10 cellular contexts compared by ENCODE assay signal in genomic region chr7:100432053-100432452, GRCh38. TPM values are rescaled to one million over a fixed set of nuclear protein-coding genes. Genes with fewer than 3 reads are reported as not detected.
DNase-seq lines count a peak whose midpoint lies in the region; ATAC-seq and TF ChIP-seq lines count a peak whose summit lies in the region.
"Had no signal": no experiment of that assay in that cellular context is flagged by ENCODE, and none has a peak within 500 bp of the region (broad histone marks: within the 10 kb centered on the region; RNA-seq: fewer than 3 reads in every experiment).

No MANE protein-coding gene starts in this region.

- TF ChIP-seq POLR2A in esophagus muscularis mucosa (IDR thresholded peaks at IDR 0.05; ENCODE audit: low read depth), result no peak
- TF ChIP-seq POLR2A in spleen (IDR thresholded peaks at IDR 0.05), result no peak

- H4K20me1 ChIP-seq in SU-DHL-6 (ENCODE audit: low read depth, low read length), result no peaks in the 10 kb centered on the region

- H3K27ac ChIP-seq in SU-DHL-6 (ENCODE audit: low read depth, low read length), result peak overlapping the region; percentile 38
- peak overlapping the region in 3 of 4 donors; percentile 96 to 100 (median 98) for H3K27ac ChIP-seq in esophagus muscularis mucosa (replicated peaks in 1 of 4)
- peak overlapping the region in 7 of 8 donors; percentile 23 to 100 (median 100) for H3K27ac ChIP-seq in spleen
- H3K27ac ChIP-seq: pancreas had no signal

- TF ChIP-seq EP300 in esophagus muscularis mucosa (IDR thresholded peaks at IDR 0.05), result no peak

- DNase-seq in activated CD4-positive, alpha-beta T cell treated with anti-CD3 and anti-CD28 coated beads, Interleukin-2, amount 10 ng/mL, durations not matched to agents 7 days and 5 days, result no peak
- DNase-seq in activated CD4-positive, alpha-beta T cell treated with anti-CD3 and anti-CD28 coated beads for 4 hours, result no peak
- DNase-seq in esophagus muscularis mucosa (ENCODE audit: extremely low spot score), result no peak
- no peak for DNase-seq in spleen
- no peak for DNase-seq in KBM-7
- DNase-seq in NCI-H524 treated with DMSO at 0.1 percent for 48 hours (lab: John Stamatoyannopoulos, UW), result no peak
- DNase-seq: NCI-H226 had no signal

- H3K27me3 ChIP-seq in SU-DHL-6 (ENCODE audit: low read length), result no peaks in the 10 kb centered on the region
- peaks cover 0 to 6% (median 0%) of the 10 kb centered on the region in 4 donors for H3K27me3 ChIP-seq in esophagus muscularis mucosa
- no peaks in the 10 kb centered on the region for H3K27me3 ChIP-seq in spleen (replicated peaks in 1 of 7)
- H3K27me3 ChIP-seq: pancreas had no signal

- POLR2A ChIA-PET in activated CD4-positive, alpha-beta T cell treated with anti-CD3 and anti-CD28 coated beads, Interleukin-2, amount 10 ng/mL, durations not matched to agents 7 days and 5 days (lab: Charles Lee), result no interaction called here

- H3K4me3 ChIP-seq in SU-DHL-6 (ENCODE audit: insufficient read depth, low read length, poor library complexity, severe bottlenecking) (no peak overlapping the region), esophagus muscularis mucosa (no peak overlapping the region), spleen (peak overlapping the region in 4 of 8 donors; percentile 77 to 97 (median 83))
- H3K4me3 ChIP-seq: pancreas had no signal

- no peaks in the 10 kb centered on the region for H3K9me2 ChIP-seq in SU-DHL-6 (replicated peaks; ENCODE audit: insufficient read depth, low read length)

- H3K27me3 Mint-ChIP-seq in activated CD4-positive, alpha-beta T cell treated with anti-CD3 and anti-CD28 coated beads, Interleukin-2, amount 10 ng/mL, durations not matched to agents 7 days and 5 days, result no peaks in the 10 kb centered on the region

- peak overlapping the region; percentile 76 for H3K4me2 ChIP-seq in SU-DHL-6 (ENCODE audit: low read depth, low read length, poor library complexity, severe bottlenecking)

- in situ Hi-C loops in KBM-7 (cut with MboI; ENCODE audit: low pct_unique_long_range_greater_than_20kb, low sequenced_read_pairs), result no loop called here

- 77% methylated on average over 4 of the region's 4 CpGs for WGBS in esophagus muscularis mucosa
- 64 to 87% (median 79%) methylated on average over 4 of the region's 4 CpGs for WGBS in spleen, 5 donors

- intact Hi-C loops in esophagus muscularis mucosa (cut with DNase I) (no loop called here), spleen (cut with DNase I; ENCODE audit: low total_unique reads) (no loop called here)

- peaks cover 64% of the 10 kb centered on the region for H3F3A ChIP-seq in SU-DHL-6 (ENCODE audit: insufficient read depth)

- peaks cover 65% of the 10 kb centered on the region for H3K36me3 Mint-ChIP-seq in activated CD4-positive, alpha-beta T cell treated with anti-CD3 and anti-CD28 coated beads, Interleukin-2, amount 10 ng/mL, durations not matched to agents 7 days and 5 days (ENCODE audit: low read depth)

- H3K9me3 ChIP-seq in SU-DHL-6 (ENCODE audit: insufficient read depth, low read length) (no peaks in the 10 kb centered on the region), esophagus muscularis mucosa (no peaks in the 10 kb centered on the region), spleen (no peaks in the 10 kb centered on the region)
- H3K9me3 ChIP-seq: pancreas had no signal

- peaks cover 70% of the 10 kb centered on the region for H3K4me1 Mint-ChIP-seq in activated CD4-positive, alpha-beta T cell treated with anti-CD3 and anti-CD28 coated beads, Interleukin-2, amount 10 ng/mL, durations not matched to agents 7 days and 5 days

- ATAC-seq in GM18517 (IDR thresholded peaks at IDR 0.05; ENCODE audit: unreplicated experiment), result no peak
- ATAC-seq: pancreas had no signal

- H3K36me3 ChIP-seq in SU-DHL-6 (ENCODE audit: low read length) (no peaks in the 10 kb centered on the region), esophagus muscularis mucosa (peaks cover 8 to 41% (median 36%) of the 10 kb centered on the region in 4 donors), spleen (peaks cover 2 to 47% (median 23%) of the 10 kb centered on the region in 6 donors)

- CTCF ChIA-PET in activated CD4-positive, alpha-beta T cell treated with anti-CD3 and anti-CD28 coated beads, Interleukin-2, amount 10 ng/mL, durations not matched to agents 7 days and 5 days (lab: Charles Lee), result interaction anchor here (0.6 kb wide), 1 partner anchor 17 kb away, joined by 4 read pairs; no protein-coding TSS in a partner anchor

- H3K4me1 ChIP-seq in esophagus muscularis mucosa, result peaks cover 34 to 72% (median 64%) of the 10 kb centered on the region in 4 donors
- H3K4me1 ChIP-seq in spleen, result peaks cover 45 to 74% (median 65%) of the 10 kb centered on the region in 6 donors

- no peak for TF ChIP-seq CTCF in SU-DHL-6 (IDR thresholded peaks at IDR 0.05; ENCODE audit: insufficient read depth, low read length, poor library complexity, severe bottlenecking)
- TF ChIP-seq CTCF in esophagus muscularis mucosa (IDR thresholded peaks at IDR 0.05), result no peak
- TF ChIP-seq CTCF in spleen (IDR thresholded peaks at IDR 0.05 in 8 of 11, conservative IDR thresholded peaks at IDR 0.05 in 3 of 11), result no peak

- H3K9me3 Mint-ChIP-seq in activated CD4-positive, alpha-beta T cell treated with anti-CD3 and anti-CD28 coated beads, Interleukin-2, amount 10 ng/mL, durations not matched to agents 7 days and 5 days, result peaks cover 5% of the 10 kb centered on the region

- peaks cover 41% of the 10 kb centered on the region for H3K79me2 ChIP-seq in SU-DHL-6 (ENCODE audit: insufficient read depth, low read length)

- H3K9ac ChIP-seq in SU-DHL-6 (ENCODE audit: low read length), result peak overlapping the region; percentile 6; the same call in 1 of the 2 replicates

- no peak overlapping the region for H2AFZ ChIP-seq in SU-DHL-6 (ENCODE audit: low read depth, low read length, severe bottlenecking)

- H3K4me3 Mint-ChIP-seq in activated CD4-positive, alpha-beta T cell treated with anti-CD3 and anti-CD28 coated beads, Interleukin-2, amount 10 ng/mL, durations not matched to agents 7 days and 5 days, result peak overlapping the region; percentile 81

- H3K27ac Mint-ChIP-seq in activated CD4-positive, alpha-beta T cell treated with anti-CD3 and anti-CD28 coated beads, Interleukin-2, amount 10 ng/mL, durations not matched to agents 7 days and 5 days, result peak overlapping the region; percentile 94

RNA-seq across cellular contexts. Expression of gene MEPCE, which starts 2.4 kb away (rescaled TPM):
- total RNA-seq in activated CD4-positive, alpha-beta T cell treated with anti-CD3 and anti-CD28 coated beads, Interleukin-2, amount 10 ng/mL, durations not matched to agents 7 days and 5 days, result 10 to 100 TPM; 49.1 to 50.5 TPM
- total RNA-seq in esophagus muscularis mucosa (10 to 100 TPM; 21.2 to 44.9 (median 40.6) TPM), spleen (10 to 100 TPM; 42.3 to 82.2 (median 67.3) TPM)
- 10 to 100 TPM; 31.4 to 56.9 (median 38.0) TPM for polyA plus RNA-seq in spleen

RNA-seq across cellular contexts. Expression of gene ZCWPW1, which starts 3.5 kb away (rescaled TPM):
- total RNA-seq in activated CD4-positive, alpha-beta T cell treated with anti-CD3 and anti-CD28 coated beads, Interleukin-2, amount 10 ng/mL, durations not matched to agents 7 days and 5 days, result 1 to 10 TPM; 2.4 to 2.7 TPM
- total RNA-seq in esophagus muscularis mucosa, result 1 to 10 TPM; 2.9 to 7.6 (median 5.8) TPM
- 1 to 10 TPM; 4.5 to 8.3 (median 6.3) TPM for total RNA-seq in spleen
- 10 to 100 TPM; 21.7 to 42.6 (median 24.3) TPM for polyA plus RNA-seq in spleen

RNA-seq across cellular contexts. Expression of gene PPP1R35, which starts 4.2 kb away (rescaled TPM):
- 10 to 100 TPM; 67.9 to 77.9 TPM for total RNA-seq in activated CD4-positive, alpha-beta T cell treated with anti-CD3 and anti-CD28 coated beads, Interleukin-2, amount 10 ng/mL, durations not matched to agents 7 days and 5 days
- total RNA-seq in esophagus muscularis mucosa (10 to 100 TPM; 24.5 to 35.1 (median 27.0) TPM), spleen (10 to 100 TPM; 46.7 to 63.8 (median 57.7) TPM)
- polyA plus RNA-seq in spleen, result 100 to 1,000 TPM in 2 of 3 donors, 10 to 100 TPM in 1; 87.6 to 111 (median 111) TPM

RNA-seq across cellular contexts. Expression of gene SPACDR, which starts 32.0 kb away (rescaled TPM):
- 1 to 10 TPM; 3.0 to 4.1 TPM for total RNA-seq in activated CD4-positive, alpha-beta T cell treated with anti-CD3 and anti-CD28 coated beads, Interleukin-2, amount 10 ng/mL, durations not matched to agents 7 days and 5 days
- under 1 TPM in 1 of 4 donors, not detected in 3; 0.78 TPM for total RNA-seq in esophagus muscularis mucosa
- 1 to 10 TPM in 5 of 7 donors, not detected in 2; 1.3 to 4.6 (median 1.9) TPM for total RNA-seq in spleen
- 1 to 10 TPM in 2 of 3 donors, under 1 TPM in 1; 0.65 to 2.1 (median 1.2) TPM for polyA plus RNA-seq in spleen

RNA-seq across cellular contexts. Expression of gene TSC22D4, which starts 47.0 kb away (rescaled TPM):
- 100 to 1,000 TPM; 113 to 128 TPM for total RNA-seq in activated CD4-positive, alpha-beta T cell treated with anti-CD3 and anti-CD28 coated beads, Interleukin-2, amount 10 ng/mL, durations not matched to agents 7 days and 5 days
- total RNA-seq in esophagus muscularis mucosa, result 10 to 100 TPM; 26.2 to 51.4 (median 33.1) TPM
- 100 to 1,000 TPM in 3 of 7 donors, 10 to 100 TPM in 4; 67.1 to 119 (median 98.8) TPM for total RNA-seq in spleen
- polyA plus RNA-seq in spleen, result 100 to 1,000 TPM in 1 of 3 donors, 10 to 100 TPM in 2; 57.2 to 105 (median 83.9) TPM

Comparison
In these comparisons a context has a peak if more than half of its experiments do, and no peak if none do; other contexts are left out.
1. H3K27ac ChIP-seq: peak in every context shown above with its lines; median percentile 100 in spleen; 98 in esophagus muscularis mucosa; 38 in SU-DHL-6.